In the genomic region with DNA sequence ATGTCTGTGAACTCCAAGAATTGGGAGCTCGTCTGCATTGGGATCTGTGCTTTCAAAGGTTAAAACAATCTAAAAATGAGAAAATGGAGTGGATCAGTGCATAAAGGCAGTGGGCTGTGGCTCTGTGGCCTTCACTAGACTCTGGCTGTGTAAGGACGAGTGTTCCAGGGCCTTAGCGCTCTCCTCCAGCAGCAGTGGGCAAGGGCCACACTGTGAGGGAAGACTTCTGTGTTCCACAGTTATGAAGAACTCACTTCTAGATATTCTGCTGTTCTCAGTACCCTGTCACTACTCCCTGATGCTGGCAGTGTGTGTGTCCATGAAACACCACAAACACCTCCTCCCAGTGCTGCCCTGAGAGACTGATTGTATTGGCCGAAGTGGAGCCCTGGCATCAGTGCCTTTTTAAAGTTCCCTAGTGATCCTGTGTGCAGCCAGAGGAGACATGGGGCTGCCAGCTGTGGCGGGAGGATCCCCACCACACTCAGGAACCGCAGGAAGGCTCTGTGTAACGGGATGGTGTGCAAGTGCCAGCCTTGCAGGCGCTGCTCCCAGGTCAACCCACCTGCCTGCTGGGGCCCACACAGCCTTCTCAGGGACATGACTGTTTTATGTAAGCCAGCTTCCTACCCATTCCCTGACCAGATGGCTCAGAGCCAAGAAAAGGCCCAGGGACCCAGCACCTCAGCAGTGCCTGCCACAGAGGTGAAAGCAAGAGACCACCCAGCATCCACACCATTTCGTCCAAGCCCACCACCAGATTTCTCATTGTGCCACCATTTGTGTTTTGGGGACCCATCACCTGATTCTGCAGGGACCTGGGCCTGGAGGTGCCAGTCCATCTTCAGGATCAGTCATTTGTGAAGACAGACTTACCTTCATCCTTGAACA, we compare ENCODE assay signal across 14 cellular contexts. TPM values are rescaled to one million over a fixed set of nuclear protein-coding genes. Genes with fewer than 3 reads are reported as not detected.
DNase-seq lines count a peak whose midpoint lies in the region; ATAC-seq and TF ChIP-seq lines count a peak whose summit lies in the region.
"Had no signal": no experiment of that assay in that cellular context is flagged by ENCODE, and none has a peak within 500 bp of the region (broad histone marks: within the 10 kb centered on the region; RNA-seq: fewer than 3 reads in every experiment).

No MANE protein-coding gene starts in this region.

- 62 to 72% methylated on average over 9 of the region's 9 CpGs for WGBS in tibial nerve, 2 donors

- no peaks in the 10 kb centered on the region for H3K27me3 ChIP-seq in tibial nerve

- no peaks in the 10 kb centered on the region for H3K9me3 Mint-ChIP-seq in nephron
- H3K9me3 Mint-ChIP-seq in activated naive CD4-positive, alpha-beta T cell treated with anti-CD3 and anti-CD28 coated beads, Interleukin-2, amount 50 U/mL, for 72 hours = no peaks in the 10 kb centered on the region
- H3K9me3 Mint-ChIP-seq in activated T-helper 17 cell treated with anti-CD3 and anti-CD28 coated beads, Interleukin-2, amount 50 U/mL, for 72 hours = no peaks in the 10 kb centered on the region
- H3K9me3 Mint-ChIP-seq: type B pancreatic cell had no signal

- peak; percentile 43 for DNase-seq in activated effector memory CD4-positive, alpha-beta T cell treated with anti-CD3 and anti-CD28 coated beads, Interleukin-2, amount 50 U/mL, for 16 hours
- DNase-seq in activated effector memory CD4-positive, alpha-beta T cell treated with Interleukin-2 at 50 U/mL for 16 hours = no peak
- DNase-seq in dermis blood vessel endothelial cell = peak; percentile 37
- no peak for DNase-seq in tibial nerve (ENCODE audit: low spot score in 2 of 2)
- DNase-seq in activated naive CD4-positive, alpha-beta T cell treated with anti-CD3 and anti-CD28 coated beads, Interleukin-2, amount 50 U/mL, for 72 hours (ENCODE audit: low spot score in 2 of 2) = no peak
- DNase-seq: activated CD4-positive, alpha-beta T cell treated with anti-CD3 and anti-CD28 coated beads for 4 hours; cerebellar nuclear complex; SHP77 had no signal

- H3K4me3 Mint-ChIP-seq in nephron = no peak overlapping the region
- no peak overlapping the region for H3K4me3 Mint-ChIP-seq in activated T-helper 17 cell treated with anti-CD3 and anti-CD28 coated beads, Interleukin-2, amount 50 U/mL, for 72 hours
- H3K4me3 Mint-ChIP-seq: type B pancreatic cell had no signal

- H3K4me1 Mint-ChIP-seq in nephron = peaks cover 46% of the 10 kb centered on the region
- no peaks in the 10 kb centered on the region for H3K4me1 Mint-ChIP-seq in activated T-helper 17 cell treated with anti-CD3 and anti-CD28 coated beads, Interleukin-2, amount 50 U/mL, for 72 hours

- TF ChIP-seq CTCF in nephron (IDR thresholded peaks at IDR 0.05; ENCODE audit: unreplicated experiment in 3 of 3) (no peak), tibial nerve (IDR thresholded peaks at IDR 0.05) (no peak)

- H3K36me3 Mint-ChIP-seq in nephron (ENCODE audit: low read depth) = no peaks in the 10 kb centered on the region
- no peaks in the 10 kb centered on the region for H3K36me3 Mint-ChIP-seq in activated naive CD4-positive, alpha-beta T cell treated with anti-CD3 and anti-CD28 coated beads, Interleukin-2, amount 50 U/mL, for 72 hours
- H3K36me3 Mint-ChIP-seq in activated T-helper 17 cell treated with anti-CD3 and anti-CD28 coated beads, Interleukin-2, amount 50 U/mL, for 72 hours (ENCODE audit: low read depth) = no peaks in the 10 kb centered on the region
- H3K36me3 Mint-ChIP-seq: type B pancreatic cell had no signal

- H3K27ac Mint-ChIP-seq in nephron = peak overlapping the region; percentile 29 to 83 (median 75)
- no peak overlapping the region for H3K27ac Mint-ChIP-seq in activated naive CD4-positive, alpha-beta T cell treated with anti-CD3 and anti-CD28 coated beads, Interleukin-2, amount 50 U/mL, for 72 hours
- no peak overlapping the region for H3K27ac Mint-ChIP-seq in activated T-helper 17 cell treated with anti-CD3 and anti-CD28 coated beads, Interleukin-2, amount 50 U/mL, for 72 hours
- H3K27ac Mint-ChIP-seq: progenitor cell of endocrine pancreas, type B pancreatic cell had no signal

- peaks cover 0 to 18% (median 0%) of the 10 kb centered on the region in 3 donors for H3K36me3 ChIP-seq in tibial nerve

- TF ChIP-seq POLR2A in tibial nerve (IDR thresholded peaks at IDR 0.05) = no peak

- H3K4me1 ChIP-seq in tibial nerve = peaks cover 0 to 79% (median 5%) of the 10 kb centered on the region in 4 donors

- peaks cover 36% of the 10 kb centered on the region for H3K27me3 Mint-ChIP-seq in nephron (ENCODE audit: low read depth)
- no peaks in the 10 kb centered on the region for H3K27me3 Mint-ChIP-seq in activated T-helper 17 cell treated with anti-CD3 and anti-CD28 coated beads, Interleukin-2, amount 50 U/mL, for 72 hours

- H3K9me3 ChIP-seq in tibial nerve = no peaks in the 10 kb centered on the region

- no peak overlapping the region for H3K4me3 ChIP-seq in tibial nerve

- ATAC-seq in HG02678 (IDR thresholded peaks at IDR 0.05; ENCODE audit: unreplicated experiment) = no peak
- no peak for ATAC-seq in activated naive CD4-positive, alpha-beta T cell treated with anti-CD3 and anti-CD28 coated beads, Interleukin-2, amount 50 U/mL, for 72 hours
- ATAC-seq in activated T-helper 17 cell treated with anti-CD3 and anti-CD28 coated beads, Interleukin-2, amount 50 U/mL, for 72 hours (replicated peaks) = no peak

- no peak for TF ChIP-seq EP300 in tibial nerve (IDR thresholded peaks at IDR 0.05)

- peak overlapping the region in 3 of 4 donors; percentile 24 to 45 (median 25) for H3K27ac ChIP-seq in tibial nerve
- H3K27ac ChIP-seq: KMS-11 had no signal

RNA-seq across cellular contexts. Expression of a gene that starts 40.4 kb away (rescaled TPM):
- total RNA-seq in dermis blood vessel endothelial cell = 12.8 and 14.4 TPM in 2 replicates
- total RNA-seq in tibial nerve = 100 to 1,000 TPM in 3 of 4 donors, 10 to 100 TPM in 1; 86.4 to 134 (median 121) TPM
- total RNA-seq in activated naive CD4-positive, alpha-beta T cell treated with anti-CD3 and anti-CD28 coated beads, Interleukin-2, amount 50 U/mL, for 72 hours = 10 to 100 TPM; 12.2 to 27.6 TPM
- total RNA-seq in activated T-helper 17 cell treated with anti-CD3 and anti-CD28 coated beads, Interleukin-2, amount 50 U/mL, for 72 hours = 10 to 100 TPM; 16.1 to 23.6 TPM

Comparison
In these comparisons a context has a peak if more than half of its experiments do, and no peak if none do; other contexts are left out.
1. DNase-seq: peak in activated effector memory CD4-positive, alpha-beta T cell treated with anti-CD3 and anti-CD28 coated beads, Interleukin-2, amount 50 U/mL, for 16 hours (single experiment) and dermis blood vessel endothelial cell (single experiment); none in activated effector memory CD4-positive, alpha-beta T cell treated with Interleukin-2 at 50 U/mL for 16 hours (single experiment), tibial nerve (0 of 2) and activated naive CD4-positive, alpha-beta T cell treated with anti-CD3 and anti-CD28 coated beads, Interleukin-2, amount 50 U/mL, for 72 hours (0 of 2).
2. H3K27ac Mint-ChIP-seq: peak in nephron (3 of 3); none in activated naive CD4-positive, alpha-beta T cell treated with anti-CD3 and anti-CD28 coated beads, Interleukin-2, amount 50 U/mL, for 72 hours (0 of 2) and activated T-helper 17 cell treated with anti-CD3 and anti-CD28 coated beads, Interleukin-2, amount 50 U/mL, for 72 hours (single experiment).